8 cellular contexts compared by ENCODE assay signal in the genomic region with DNA sequence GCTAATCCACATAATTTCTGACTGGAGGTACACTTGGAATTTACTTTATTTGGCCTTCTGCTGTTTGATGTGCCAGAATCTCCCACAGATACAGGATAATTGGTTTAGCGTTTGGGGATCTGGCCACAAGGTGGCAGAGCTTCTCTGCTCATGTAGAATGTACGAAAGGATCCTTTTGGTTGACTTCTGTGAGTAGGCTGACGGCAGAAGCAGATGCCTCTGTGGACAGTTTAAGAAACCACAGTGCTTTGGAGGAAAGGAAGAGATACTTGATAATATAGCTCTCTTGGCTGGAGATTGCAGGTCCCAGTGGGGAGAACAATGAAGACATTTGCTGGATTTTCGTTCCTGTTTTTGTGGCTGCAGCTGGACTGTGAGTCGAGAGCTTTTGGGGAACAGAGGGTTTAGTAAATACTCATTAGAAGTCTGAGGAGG.
DNase-seq lines count a peak whose midpoint lies in the region; ATAC-seq, FAIRE-seq and TF ChIP-seq lines count a peak whose summit lies in the region.

No MANE protein-coding gene starts in this region.

- peak overlapping the region; percentile 97 for H2AFZ ChIP-seq in neural progenitor cell (replicated peaks)

- no peak overlapping the region for H3K27ac Mint-ChIP-seq in neural progenitor cell

- H3K27me3 Mint-ChIP-seq in neural progenitor cell (ENCODE audit: insufficient read depth, low read depth) = peaks cover 2% of the 10 kb centered on the region

- ATAC-seq in aorta (ENCODE audit: low FRiP score) (no peak), GM19351 (IDR thresholded peaks at IDR 0.05; ENCODE audit: unreplicated experiment) (no peak)

- no peaks in the 10 kb centered on the region for H4K20me1 ChIP-seq in neural progenitor cell (ENCODE audit: low read depth)

- peaks cover 4% of the 10 kb centered on the region for H3K4me1 Mint-ChIP-seq in neural progenitor cell

- no peaks in the 10 kb centered on the region for H3K36me3 ChIP-seq in neural progenitor cell
- H3K36me3 ChIP-seq in aorta (ENCODE audit: control insufficient read depth in 1 of 2, insufficient read depth in 2 of 2, low read length in 1 of 2) = no peaks in the 10 kb centered on the region

- H3K4me3 Mint-ChIP-seq in neural progenitor cell = peak overlapping the region; percentile 4

- peak; percentile 71 for TF ChIP-seq CTCF in D721Med (IDR thresholded peaks at IDR 0.05; ENCODE audit: insufficient read depth, missing control alignments)
- TF ChIP-seq CTCF in epithelial cell of proximal tubule (conservative IDR thresholded peaks at IDR 0.05; ENCODE audit: low read depth, low read length) = peak; percentile 76
- peak; percentile 92 for TF ChIP-seq CTCF in neural progenitor cell (IDR thresholded peaks at IDR 0.05)

- H3K27me3 ChIP-seq in neural progenitor cell = peaks cover 40% of the 10 kb centered on the region
- H3K27me3 ChIP-seq in aorta (ENCODE audit: control insufficient read depth in 1 of 2, insufficient read depth in 2 of 2, low read length in 1 of 2) = no peaks in the 10 kb centered on the region

- H3K4me3 ChIP-seq in epithelial cell of proximal tubule (ENCODE audit: low read depth, low read length) (no peak overlapping the region), neural progenitor cell (no peak overlapping the region), aorta (ENCODE audit: low read length in 2 of 2) (no peak overlapping the region)

- no peaks in the 10 kb centered on the region for H3K9me3 ChIP-seq in neural progenitor cell (ENCODE audit: low read depth)
- no peaks in the 10 kb centered on the region for H3K9me3 ChIP-seq in aorta (ENCODE audit: control insufficient read depth, low read length)

- intact Hi-C loops in aorta (cut with DNase I) = no loop called here

- DNase-seq in D721Med (ENCODE audit: insufficient read length, low spot score) (no peak), H4 (ENCODE audit: low spot score) (peak; percentile 39), NCI-H526 treated with DMSO at 0.1 percent for 48 hours (lab: John Stamatoyannopoulos, UW) (peak; percentile 25), epithelial cell of proximal tubule (ENCODE audit: low read depth) (no peak), neural progenitor cell (ENCODE audit: low spot score) (peak; percentile 78), aorta (no peak)
- DNase-seq in activated CD4-positive, alpha-beta T cell treated with anti-CD3 and anti-CD28 coated beads, Interleukin-2, amount 50 U/mL, for 1 hour = peak; percentile 46

- no peaks in the 10 kb centered on the region for H3F3A ChIP-seq in neural progenitor cell (ENCODE audit: low read depth)

- H3K4me1 ChIP-seq in neural progenitor cell (peaks cover 5% of the 10 kb centered on the region), aorta (ENCODE audit: control insufficient read depth in 1 of 2, insufficient read depth in 2 of 2, low read length in 2 of 2) (no peaks in the 10 kb centered on the region)

- no peaks in the 10 kb centered on the region for H3K79me2 ChIP-seq in neural progenitor cell (ENCODE audit: low read depth)

- no peaks in the 10 kb centered on the region for H3K36me3 Mint-ChIP-seq in neural progenitor cell

- H3K9me3 Mint-ChIP-seq in neural progenitor cell = no peaks in the 10 kb centered on the region

- H3K4me2 ChIP-seq in neural progenitor cell = no peak overlapping the region

- no peak overlapping the region for H3K9ac ChIP-seq in neural progenitor cell

- FAIRE-seq in D721Med (lab: Jason Lieb, UNC) = no peak

- 18 to 21% methylated on average over 5 of the region's 5 CpGs for WGBS in aorta, 2 donors

- no peak overlapping the region for H3K27ac ChIP-seq in neural progenitor cell
- H3K27ac ChIP-seq in aorta (ENCODE audit: low read depth in 1 of 2, low read length in 2 of 2) = no peak overlapping the region

Comparison
In these comparisons a context has a peak if more than half of its experiments do, and no peak if none do; other contexts are left out.
1. DNase-seq: peak in H4 (single experiment), NCI-H526 treated with DMSO at 0.1 percent for 48 hours (single experiment), activated CD4-positive, alpha-beta T cell treated with anti-CD3 and anti-CD28 coated beads, Interleukin-2, amount 50 U/mL, for 1 hour (single experiment) and neural progenitor cell (single experiment); none in D721Med (single experiment), epithelial cell of proximal tubule (single experiment) and aorta (0 of 2).
2. Peak in every context shown above with its lines, with median percentiles within 50 percentile points of each other: CTCF ChIP-seq.